17 cellular contexts compared by ENCODE assay signal in the genomic region with DNA sequence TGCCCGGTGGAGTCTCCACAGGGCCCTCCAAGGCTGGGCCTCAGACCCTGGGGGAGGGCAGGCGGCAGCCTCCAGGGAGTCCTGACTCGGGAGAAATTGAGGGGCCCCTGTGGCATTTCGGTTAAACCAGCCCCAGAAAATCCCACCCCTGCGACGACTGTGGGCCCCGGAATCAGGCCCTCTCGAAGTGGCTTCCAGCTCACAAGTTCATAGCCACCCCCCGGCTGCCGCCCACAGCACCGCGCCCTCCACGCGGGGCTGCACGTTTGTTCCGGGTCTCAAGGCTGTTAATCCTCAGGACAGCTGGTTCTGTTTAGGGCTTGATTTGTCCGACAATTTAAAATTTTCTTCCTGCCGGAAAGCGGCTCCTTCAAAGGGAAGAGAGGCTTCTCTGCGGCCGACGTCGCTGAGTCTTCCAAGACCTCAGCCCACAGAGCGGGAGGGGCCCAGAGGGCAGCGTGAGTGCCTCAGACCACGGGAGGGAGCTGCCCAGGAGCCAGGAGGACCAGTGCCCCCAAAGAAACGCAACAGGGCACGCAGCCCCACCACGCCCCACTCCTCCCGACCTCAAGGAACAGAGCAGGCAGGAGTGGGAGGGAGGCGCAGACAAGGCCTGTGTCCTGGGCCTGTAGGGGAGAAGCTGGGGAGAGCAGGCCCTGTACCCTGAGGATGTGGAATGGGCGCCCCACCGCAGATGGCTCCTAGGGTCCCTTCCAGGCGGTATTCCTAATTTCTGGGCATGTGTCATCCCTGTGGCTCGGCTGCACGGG. TPM values are rescaled to one million over a fixed set of nuclear protein-coding genes. Genes with fewer than 3 reads are reported as not detected.
DNase-seq lines count a peak whose midpoint lies in the region; TF ChIP-seq lines count a peak whose summit lies in the region.
"Had no signal": no experiment of that assay in that cellular context is flagged by ENCODE, and none has a peak within 500 bp of the region (broad histone marks: within the 10 kb centered on the region; RNA-seq: fewer than 3 reads in every experiment).

No MANE protein-coding gene starts in this region.

- DNase-seq in AG20443 (ENCODE audit: low spot score) (peak; percentile 67), SJCRH30 (peak; percentile 41 to 65), foreskin fibroblast (peak; percentile 94 to 96), ovary (peak; percentile 43 to 74 (median 60)), ACHN (no peak), NCI-H1436 (lab: John Stamatoyannopoulos, UW) (no peak), RKO (ENCODE audit: low spot score) (no peak), amygdala (lab: John Stamatoyannopoulos, UW) (no peak)
- DNase-seq: activated CD4-positive, alpha-beta T cell treated with anti-CD3 and anti-CD28 coated beads for 1 hour; EL; hippocampal formation; NCI-H2171 treated with DMSO at 0.1 percent for 48 hours; stimulated activated naive CD8-positive, alpha-beta T cell treated with anti-CD3 and anti-CD28 coated beads, Interleukin-15, Interleukin-2, amounts not matched to agents 100 U/mL and 50 U/mL, for 24 hours had no signal

- TF ChIP-seq EP300 in ovary (IDR thresholded peaks at IDR 0.05): no peak

- H3K4me1 ChIP-seq in SJCRH30: peaks cover 5% of the 10 kb centered on the region
- peaks cover 2% of the 10 kb centered on the region for H3K4me1 ChIP-seq in ovary (ENCODE audit: insufficient read depth)
- H3K4me1 ChIP-seq: body of pancreas, HAP-1 had no signal

- in situ Hi-C loops in ACHN (cut with HindIII; ENCODE audit: low pct_ligation_motif_present, low pct_unique_long_range_greater_than_20kb, low sequenced_read_pairs): no loop called here

- 28 to 36% (median 35%) methylated on average over 33 to 36 of the region's 36 CpGs for WGBS in ovary, 3 donors

- no peak for TF ChIP-seq POLR2A in ovary (IDR thresholded peaks at IDR 0.05)

- peak overlapping the region; percentile 25; the same call in 1 of the 2 replicates for H3K27ac ChIP-seq in SJCRH30
- H3K27ac ChIP-seq in ovary: peak overlapping the region; percentile 2 to 21
- H3K27ac ChIP-seq: BLaER1, body of pancreas had no signal

- peak overlapping the region; percentile 24 for H3K4me3 ChIP-seq in SJCRH30
- no peak overlapping the region for H3K4me3 ChIP-seq in foreskin fibroblast (ENCODE audit: low read depth in 1 of 2, low read length in 2 of 2)
- no peak overlapping the region for H3K4me3 ChIP-seq in ovary
- H3K4me3 ChIP-seq: BLaER1, body of pancreas, HAP-1 had no signal

- H3K9me3 ChIP-seq in SJCRH30 (replicated peaks) (peaks cover 3% of the 10 kb centered on the region; the same call in 1 of the 2 replicates), ovary (no peaks in the 10 kb centered on the region)
- H3K9me3 ChIP-seq: body of pancreas, HAP-1 had no signal

- H3K27me3 ChIP-seq in SJCRH30 (no peaks in the 10 kb centered on the region; the same call in 1 of the 2 replicates), ovary (no peaks in the 10 kb centered on the region)
- H3K27me3 ChIP-seq: BLaER1, body of pancreas had no signal

- intact Hi-C loops in ovary (cut with DNase I): no loop called here

- peak; percentile 12 for TF ChIP-seq CTCF in foreskin fibroblast (IDR thresholded peaks at IDR 0.05; ENCODE audit: low read depth, low read length)
- no peak for TF ChIP-seq CTCF in ovary (IDR thresholded peaks at IDR 0.05)

- H3K36me3 ChIP-seq in SJCRH30 (no peaks in the 10 kb centered on the region), ovary (no peaks in the 10 kb centered on the region)
- H3K36me3 ChIP-seq: BLaER1, HAP-1 had no signal

RNA-seq across cellular contexts. Expression of a gene that starts 14.5 kb away (rescaled TPM):
- 1.1 TPM in 2 replicates for total RNA-seq in SJCRH30 (2014; rRNA removed; shearing (Covaris generic))
- total RNA-seq in ovary: 1,000 to 10,000 TPM in 1 of 7 donors, 100 to 1,000 TPM in 6; 222 to 1,092 (median 831) TPM
- 100 to 1,000 TPM in 1 of 2 donors, 10 to 100 TPM in 1; 50.9 to 818 TPM for polyA plus RNA-seq in ovary
- total RNA-seq: HT-29 had no signal

Comparison
In these comparisons a context has a peak if more than half of its experiments do, and no peak if none do; other contexts are left out.
1. DNase-seq: peak in AG20443 (single experiment), SJCRH30 (2 of 2), foreskin fibroblast (2 of 2) and ovary (5 of 5); none in ACHN (single experiment), NCI-H1436 (single experiment), RKO (single experiment) and amygdala (0 of 56).
2. RNA of a gene that starts 14.5 kb away (total RNA-seq): 222 to 1,092 TPM in ovary; 1.1 TPM in SJCRH30; every median in the first group is over 100 times any median in the second.